9 cellular contexts compared by ENCODE assay signal in the genomic region with DNA sequence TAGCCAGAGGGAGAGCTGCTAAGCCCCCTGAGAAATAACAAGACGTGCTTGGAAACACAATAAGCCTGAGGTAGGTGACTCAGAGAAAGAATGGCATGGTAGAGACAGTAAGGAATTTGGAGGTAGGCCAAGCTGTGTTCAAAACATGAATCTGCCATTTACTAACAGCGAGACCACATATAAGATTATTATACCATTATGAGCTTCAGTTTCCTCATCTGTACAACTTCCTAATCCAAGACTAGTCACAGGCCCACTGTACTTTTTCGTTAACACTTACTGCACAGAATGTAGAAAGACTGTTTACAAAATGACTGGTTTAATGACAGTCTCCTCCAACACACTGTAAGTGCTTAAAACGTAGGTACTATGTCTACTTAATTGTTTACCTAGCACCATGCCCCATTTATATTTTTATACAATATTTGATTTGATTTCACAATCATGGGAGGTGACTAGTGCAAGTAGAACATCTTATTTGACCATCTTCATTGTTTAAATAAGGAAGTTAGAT. TPM values are rescaled to one million over a fixed set of nuclear protein-coding genes. Genes with fewer than 3 reads are reported as not detected.
DNase-seq lines count a peak whose midpoint lies in the region; ATAC-seq and TF ChIP-seq lines count a peak whose summit lies in the region.
"Had no signal": no experiment of that assay in that cellular context is flagged by ENCODE, and none has a peak within 500 bp of the region (broad histone marks: within the 10 kb centered on the region; RNA-seq: fewer than 3 reads in every experiment).

No MANE protein-coding gene starts in this region.

- no peaks in the 10 kb centered on the region for H3K36me3 ChIP-seq in NT2/D1 (ENCODE audit: insufficient read depth, insufficient read length, low read length)
- no peaks in the 10 kb centered on the region for H3K36me3 ChIP-seq in parathyroid adenoma (ENCODE audit: control insufficient read depth, insufficient read depth, low read length)

- H3K4me3 ChIP-seq in NT2/D1 (ENCODE audit: insufficient read length, low read depth) (no peak overlapping the region), epithelial cell of proximal tubule (ENCODE audit: low read depth, low read length) (no peak overlapping the region), parathyroid adenoma (ENCODE audit: low read depth, low read length) (no peak overlapping the region)

- peak overlapping the region; percentile 53 for H3K27ac ChIP-seq in parathyroid adenoma

- H3K4me1 Mint-ChIP-seq in Calu3 (ENCODE audit: low read depth, unreplicated experiment): peaks cover 19% of the 10 kb centered on the region
- H3K4me1 Mint-ChIP-seq in activated naive CD8-positive, alpha-beta T cell treated with anti-CD3 and anti-CD28 coated beads, Interleukin-2, amount 50 U/mL, for 24 hours: peaks cover 8% of the 10 kb centered on the region

- TF ChIP-seq CTCF in Calu3 (IDR thresholded peaks at IDR 0.05; ENCODE audit: unreplicated experiment) (no peak), epithelial cell of proximal tubule (conservative IDR thresholded peaks at IDR 0.05; ENCODE audit: low read depth, low read length) (no peak), parathyroid adenoma (IDR thresholded peaks at IDR 0.05) (no peak), GM20000 (IDR thresholded peaks at IDR 0.05; ENCODE audit: extremely low read depth, missing control alignments) (no peak)

- intact Hi-C loops in Calu3 (cut with micrococcal nuclease; ENCODE audit: unreplicated experiment): no loop called here

- no peaks in the 10 kb centered on the region for H3K9me3 Mint-ChIP-seq in Calu3 (ENCODE audit: low read depth, unreplicated experiment)
- no peaks in the 10 kb centered on the region for H3K9me3 Mint-ChIP-seq in activated naive CD8-positive, alpha-beta T cell treated with anti-CD3 and anti-CD28 coated beads, Interleukin-2, amount 50 U/mL, for 24 hours

- no peaks in the 10 kb centered on the region for H3K36me3 Mint-ChIP-seq in Calu3 (ENCODE audit: insufficient read depth, unreplicated experiment)
- no peaks in the 10 kb centered on the region for H3K36me3 Mint-ChIP-seq in activated naive CD8-positive, alpha-beta T cell treated with anti-CD3 and anti-CD28 coated beads, Interleukin-2, amount 50 U/mL, for 24 hours (ENCODE audit: low read depth)

- H3K4me2 ChIP-seq in parathyroid adenoma (ENCODE audit: low read length): no peak overlapping the region

- H3K27me3 ChIP-seq in NT2/D1 (ENCODE audit: insufficient read depth, insufficient read length) (no peaks in the 10 kb centered on the region), parathyroid adenoma (ENCODE audit: control insufficient read depth, insufficient read depth, low read length) (no peaks in the 10 kb centered on the region)

- no peak overlapping the region for H2AFZ ChIP-seq in parathyroid adenoma

- CTCF ChIA-PET in Calu3 (lab: Charles Lee): interaction anchor here (1.1 kb wide), 2 partner anchors 82 to 470 kb away, joined by 3 to 4 read pairs; no protein-coding TSS in a partner anchor

- ATAC-seq in activated naive CD8-positive, alpha-beta T cell treated with anti-CD3 and anti-CD28 coated beads, Interleukin-2, amount 50 U/mL, for 24 hours: no peak

- BruUV-seq in Calu3 (replicated peaks; lab: Mats Ljungman, UMichigan): no TSS peak

- peak overlapping the region; percentile 83 for H3K27ac Mint-ChIP-seq in Calu3 (ENCODE audit: unreplicated experiment)
- H3K27ac Mint-ChIP-seq in activated naive CD8-positive, alpha-beta T cell treated with anti-CD3 and anti-CD28 coated beads, Interleukin-2, amount 50 U/mL, for 24 hours: no peak overlapping the region

- no peak overlapping the region for H3K4me3 Mint-ChIP-seq in Calu3 (ENCODE audit: low read depth, unreplicated experiment)
- H3K4me3 Mint-ChIP-seq in activated naive CD8-positive, alpha-beta T cell treated with anti-CD3 and anti-CD28 coated beads, Interleukin-2, amount 50 U/mL, for 24 hours: no peak overlapping the region

- H3K27me3 Mint-ChIP-seq in Calu3 (ENCODE audit: unreplicated experiment): no peaks in the 10 kb centered on the region
- no peaks in the 10 kb centered on the region for H3K27me3 Mint-ChIP-seq in activated naive CD8-positive, alpha-beta T cell treated with anti-CD3 and anti-CD28 coated beads, Interleukin-2, amount 50 U/mL, for 24 hours

- H3K4me1 ChIP-seq in NT2/D1 (ENCODE audit: insufficient read depth, insufficient read length) (peaks cover 2% of the 10 kb centered on the region), parathyroid adenoma (peaks cover 24% of the 10 kb centered on the region)

- DNase-seq in Calu3 (peak; percentile 10), NT2/D1 (ENCODE audit: low read depth, low spot score) (peak; percentile 3), epithelial cell of proximal tubule (ENCODE audit: low read depth) (peak; percentile 78), GM20000 (ENCODE audit: low spot score) (no peak), hippocampal formation (lab: John Stamatoyannopoulos, UW) (no peak)
- no peak for DNase-seq in activated naive CD8-positive, alpha-beta T cell treated with anti-CD3 and anti-CD28 coated beads, Interleukin-2, amount 50 U/mL, for 24 hours
- no peak for DNase-seq in activated naive CD4-positive, alpha-beta T cell treated with anti-CD3 and anti-CD28 coated beads, Interleukin-2, amount 50 U/mL, for 16 hours
- DNase-seq: cortex of kidney had no signal

- no peak overlapping the region for H3K9ac ChIP-seq in NT2/D1 (ENCODE audit: insufficient read length, low read depth)
- H3K9ac ChIP-seq in parathyroid adenoma: no peak overlapping the region

- H3K79me2 ChIP-seq in parathyroid adenoma: peaks cover 2% of the 10 kb centered on the region

- H3K9me3 ChIP-seq in NT2/D1 (ENCODE audit: insufficient read depth, low read length): no peaks in the 10 kb centered on the region
- no peaks in the 10 kb centered on the region for H3K9me3 ChIP-seq in parathyroid adenoma (ENCODE audit: control insufficient read depth, low read length)

RNA-seq across cellular contexts. Expression of gene ATOSA, which starts 25.7 kb away (rescaled TPM):
- total RNA-seq in Calu3 (2022) (21.8 and 22.2 TPM in 2 replicates), epithelial cell of proximal tubule (5.3 and 5.4 TPM in 2 replicates)

Comparison
In these comparisons a context has a peak if more than half of its experiments do, and no peak if none do; other contexts are left out.
1. DNase-seq: peak in Calu3 (single experiment), NT2/D1 (single experiment) and epithelial cell of proximal tubule (single experiment); none in activated naive CD8-positive, alpha-beta T cell treated with anti-CD3 and anti-CD28 coated beads, Interleukin-2, amount 50 U/mL, for 24 hours (single experiment), GM20000 (single experiment), activated naive CD4-positive, alpha-beta T cell treated with anti-CD3 and anti-CD28 coated beads, Interleukin-2, amount 50 U/mL, for 16 hours (single experiment) and hippocampal formation (0 of 2).